Comparison of ENCODE assay signal across 21 cellular contexts in the genomic region with DNA sequence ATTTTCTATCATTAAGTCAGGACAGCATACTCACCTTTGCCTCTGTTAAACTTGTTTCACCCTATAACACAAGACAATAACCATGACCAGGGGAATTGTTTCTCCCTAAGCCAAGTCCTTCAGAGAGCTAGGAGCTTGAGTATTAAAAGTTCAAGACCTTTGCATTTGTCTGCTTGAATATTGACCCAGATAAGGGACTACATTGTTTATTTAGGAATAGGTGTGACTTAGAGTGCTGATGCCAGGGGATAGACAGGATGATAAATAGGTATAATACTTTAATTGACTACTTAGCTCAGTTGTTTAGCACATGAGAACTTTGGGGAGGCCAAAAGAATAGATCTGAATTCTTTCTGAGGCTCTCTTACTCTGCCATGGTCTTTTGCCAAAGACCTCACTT.
"Had no signal": no experiment of that assay in that cellular context is flagged by ENCODE, and none has a peak within 500 bp of the region (broad histone marks: within the 10 kb centered on the region; RNA-seq: fewer than 3 reads in every experiment).

No MANE protein-coding gene starts in this region.

- H3K36me3 ChIP-seq: MG63 had no signal

- DNase-seq: IMR-90, Karpas-422, KG1, MG63, NCI-H1092, NCI-H1105 treated with DMSO at 0.1 percent for 48 hours, NCI-H1417 treated with DMSO at 0.1 percent for 48 hours, NCI-H146, NCI-H1694 treated with DMSO at 0.1 percent for 48 hours, NCI-H1930, NCI-H2081, NCI-H2107, NCI-H2171 treated with DMSO at 0.1 percent for 48 hours, NCI-H345, NCI-H446 treated with DMSO at 0.1 percent for 48 hours, NCI-H510A treated with DMSO at 0.1 percent for 48 hours, NCI-H526, Right ventricle myocardium superior, RPMI8226, SK-N-SH, SW 1271 had no signal

- H3K27me3 ChIP-seq: MG63 had no signal

- H3K4me3 ChIP-seq: MG63 had no signal

- H3K9me3 ChIP-seq: MG63, SK-N-SH had no signal
